15 cellular contexts compared by ENCODE assay signal in genomic region chr11:13258855-13259254, GRCh38.
"Had no signal": no experiment of that assay in that cellular context is flagged by ENCODE, and none has a peak within 500 bp of the region (broad histone marks: within the 10 kb centered on the region; RNA-seq: fewer than 3 reads in every experiment).

No MANE protein-coding gene starts in this region.

- H3K36me3 Mint-ChIP-seq: activated naive CD4-positive, alpha-beta T cell treated with anti-CD3 and anti-CD28 coated beads, Interleukin-2, amount 50 U/mL, for 72 hours; brain; stimulated activated naive B cell treated with anti-CD40 and anti-IgM and Interleukin-4, amounts not matched to agents 10 μg/mL and 1 μg/mL and 100 μg/mL, for 72 hours had no signal

- DNase-seq: activated CD8-positive, alpha-beta memory T cell treated with anti-CD3 and anti-CD28 coated beads for 24 hours; activated effector memory CD4-positive, alpha-beta T cell treated with Interleukin-2 at 50 U/mL for 16 hours; amniotic stem cell; cerebellar nuclear complex; glutamatergic neuron; left ventricle myocardium inferior; psoas muscle; right lobe of liver; stimulated activated CD4-positive, alpha-beta T cell treated with anti-CD3 and anti-CD28 coated beads, Interleukin-2, amount 100 ng/mL, for 24 hours; stimulated activated naive B cell treated with anti-CD40 and anti-IgM and Interleukin-4, amounts not matched to agents 10 μg/mL and 1 μg/mL and 100 μg/mL, for 72 hours; T-helper 9 cell; transverse colon had no signal

- H3K9me3 ChIP-seq: left ventricle myocardium inferior, psoas muscle, right lobe of liver, transverse colon had no signal

- H3K27me3 ChIP-seq: right lobe of liver, transverse colon had no signal

- H3K36me3 ChIP-seq: left ventricle myocardium inferior, right lobe of liver, transverse colon had no signal

- H3K4me1 ChIP-seq: right lobe of liver had no signal

- H3K27ac ChIP-seq: left ventricle myocardium inferior, psoas muscle, right lobe of liver, transverse colon had no signal

- H3K4me3 Mint-ChIP-seq: brain; dendritic cell treated with granulocyte-macrophage colony-stimulating factor and Interleukin-4, amounts not matched to agents 40 ng/mL and 50 ng/mL, for 4 days; stimulated activated naive B cell treated with anti-CD40 and anti-IgM and Interleukin-4, amounts not matched to agents 10 μg/mL and 1 μg/mL and 100 μg/mL, for 72 hours had no signal

- ATAC-seq: activated naive CD4-positive, alpha-beta T cell treated with anti-CD3 and anti-CD28 coated beads, Interleukin-2, amount 50 U/mL, for 72 hours; psoas muscle; right lobe of liver; stimulated activated naive B cell treated with anti-CD40 and anti-IgM and Interleukin-4, amounts not matched to agents 10 μg/mL and 1 μg/mL and 100 μg/mL, for 72 hours had no signal

- H3K4me3 ChIP-seq: left ventricle myocardium inferior, psoas muscle, right lobe of liver, transverse colon had no signal

- H3K27ac Mint-ChIP-seq: activated naive CD4-positive, alpha-beta T cell treated with anti-CD3 and anti-CD28 coated beads, Interleukin-2, amount 50 U/mL, for 72 hours; brain; dendritic cell treated with granulocyte-macrophage colony-stimulating factor and Interleukin-4, amounts not matched to agents 40 ng/mL and 50 ng/mL, for 4 days; stimulated activated naive B cell treated with anti-CD40 and anti-IgM and Interleukin-4, amounts not matched to agents 10 μg/mL and 1 μg/mL and 100 μg/mL, for 72 hours had no signal

- H3K9me3 Mint-ChIP-seq: activated naive CD4-positive, alpha-beta T cell treated with anti-CD3 and anti-CD28 coated beads, Interleukin-2, amount 50 U/mL, for 72 hours; brain; dendritic cell treated with granulocyte-macrophage colony-stimulating factor and Interleukin-4, amounts not matched to agents 40 ng/mL and 50 ng/mL, for 4 days; stimulated activated naive B cell treated with anti-CD40 and anti-IgM and Interleukin-4, amounts not matched to agents 10 μg/mL and 1 μg/mL and 100 μg/mL, for 72 hours had no signal

- H3K4me1 Mint-ChIP-seq: stimulated activated naive B cell treated with anti-CD40 and anti-IgM and Interleukin-4, amounts not matched to agents 10 μg/mL and 1 μg/mL and 100 μg/mL, for 72 hours had no signal
